23 cellular contexts compared by ENCODE assay signal in the genomic region with DNA sequence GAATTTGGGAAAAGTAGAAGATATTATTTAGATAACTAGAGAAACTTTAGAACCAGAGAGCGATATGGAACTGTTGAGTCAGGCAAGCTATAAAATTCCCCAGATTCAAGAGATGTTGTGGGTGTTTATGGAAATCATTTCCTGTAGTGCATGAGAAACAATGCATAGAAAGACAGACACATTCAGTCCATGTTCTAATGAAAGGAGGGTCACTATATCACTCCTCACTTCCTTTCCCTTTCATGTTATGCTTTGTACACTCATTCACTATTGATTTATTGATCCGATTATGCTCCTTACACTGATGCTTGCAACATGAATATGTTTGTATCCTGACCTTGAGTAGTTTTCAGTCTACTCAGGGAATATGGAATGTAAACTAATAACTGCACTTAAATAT.
"Had no signal": no experiment of that assay in that cellular context is flagged by ENCODE, and none has a peak within 500 bp of the region (broad histone marks: within the 10 kb centered on the region; RNA-seq: fewer than 3 reads in every experiment).

No MANE protein-coding gene starts in this region.

- H3K4me1 ChIP-seq: esophagus squamous epithelium, lower lobe of right lung, neural progenitor cell, parathyroid adenoma, sigmoid colon, spleen, suprapubic skin, transverse colon, upper lobe of right lung, uterus had no signal

- H3K9me3 ChIP-seq: esophagus squamous epithelium, lower lobe of right lung, sigmoid colon, spleen, suprapubic skin, transverse colon, upper lobe of right lung, uterus had no signal

- ATAC-seq: effector memory CD8-positive, alpha-beta T cell; left ventricle myocardium superior; lower lobe of right lung; natural killer cell treated with Interleukin-12 subunit alpha and Interleukin-12 subunit beta and Interleukin-15 and Interleukin-18, amount 100 ng/mL, for 72 hours; stimulated activated naive CD8-positive, alpha-beta T cell treated with anti-CD3 and anti-CD28 coated beads, Interleukin-15, amount 100 ng/mL, for 72 hours; upper lobe of right lung had no signal

- H2AFZ ChIP-seq: neural progenitor cell, parathyroid adenoma had no signal

- H3K9ac ChIP-seq: neural progenitor cell, parathyroid adenoma had no signal

- FAIRE-seq: endometrium, keratinocyte had no signal

- H3K27ac ChIP-seq: esophagus squamous epithelium, lower lobe of right lung, neural progenitor cell, parathyroid adenoma, sigmoid colon, spleen, suprapubic skin, transverse colon, upper lobe of right lung, uterus had no signal

- H3K79me2 ChIP-seq: parathyroid adenoma had no signal

- DNase-seq: cortex of kidney; effector memory CD8-positive, alpha-beta T cell; erythroblast; esophagus squamous epithelium; foreskin melanocyte; head of caudate nucleus; left ventricle myocardium superior; lower lobe of right lung; naive B cell; sigmoid colon; spleen; stimulated activated CD8-positive, alpha-beta memory T cell treated with anti-CD3 and anti-CD28 coated beads, Interleukin-4, amount 100 ng/mL, for 48 hours; stimulated activated naive CD4-positive, alpha-beta T cell; stimulated activated naive CD8-positive, alpha-beta T cell treated with anti-CD3 and anti-CD28 coated beads, Interleukin-15, amount 100 ng/mL, for 72 hours; transverse colon; upper lobe of right lung; uterus had no signal

- H3K4me3 ChIP-seq: esophagus squamous epithelium, lower lobe of right lung, neural progenitor cell, sigmoid colon, spleen, suprapubic skin, transverse colon, upper lobe of right lung, uterus had no signal

- H3K4me2 ChIP-seq: neural progenitor cell had no signal

- H3K36me3 ChIP-seq: esophagus squamous epithelium, lower lobe of right lung, neural progenitor cell, sigmoid colon, spleen, suprapubic skin, transverse colon, upper lobe of right lung, uterus had no signal

- H3K27me3 ChIP-seq: esophagus squamous epithelium, neural progenitor cell, sigmoid colon, spleen, suprapubic skin, transverse colon, upper lobe of right lung, uterus had no signal
